Comparison of ENCODE assay signal across 21 cellular contexts in the genomic region with DNA sequence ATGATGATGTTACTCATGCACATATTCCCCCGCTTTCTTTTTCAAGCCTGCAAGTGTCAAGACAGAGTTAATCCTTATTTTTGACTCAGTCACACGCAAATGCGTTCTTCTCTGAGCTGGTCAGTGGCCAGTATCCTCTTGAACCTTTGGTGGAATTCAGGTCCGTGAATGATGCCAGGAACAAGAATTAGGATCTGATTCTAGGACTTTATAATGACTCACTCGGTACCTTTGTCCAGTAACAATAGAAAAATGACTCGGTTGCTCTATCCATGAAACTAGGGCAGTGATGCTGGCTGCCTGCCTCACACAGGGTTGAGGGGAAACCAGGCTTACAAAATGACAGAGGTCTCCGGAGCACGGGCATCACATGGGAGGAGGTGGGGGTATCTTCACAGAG.
DNase-seq lines count a peak whose midpoint lies in the region; ATAC-seq, FAIRE-seq and TF ChIP-seq lines count a peak whose summit lies in the region.
"Had no signal": no experiment of that assay in that cellular context is flagged by ENCODE, and none has a peak within 500 bp of the region (broad histone marks: within the 10 kb centered on the region; RNA-seq: fewer than 3 reads in every experiment).

No MANE protein-coding gene starts in this region.

- TF ChIP-seq CTCF in astrocyte (IDR thresholded peaks at IDR 0.05; ENCODE audit: insufficient read depth, low read depth, low read length) (no peak), heart left ventricle (IDR thresholded peaks at IDR 0.05) (no peak), gastrocnemius medialis (IDR thresholded peaks at IDR 0.05 in 4 of 5, conservative IDR thresholded peaks at IDR 0.05 in 1 of 5) (no peak)

- TF ChIP-seq POLR2A in heart left ventricle (IDR thresholded peaks at IDR 0.05) (no peak), gastrocnemius medialis (IDR thresholded peaks at IDR 0.05) (no peak)

- no peaks in the 10 kb centered on the region for H3K27me3 ChIP-seq in astrocyte (ENCODE audit: insufficient read depth, low read length)
- no peaks in the 10 kb centered on the region for H3K27me3 ChIP-seq in heart left ventricle
- H3K27me3 ChIP-seq in gastrocnemius medialis = no peaks in the 10 kb centered on the region
- H3K27me3 ChIP-seq: BE2C, hepatocyte, sigmoid colon had no signal

- peak overlapping the region; percentile 5 for H2AFZ ChIP-seq in astrocyte (ENCODE audit: low read depth, low read length)
- H2AFZ ChIP-seq: hepatocyte, PC-9 had no signal

- WGBS in heart left ventricle, 4 donors = 43 to 62% (median 50%) methylated on average over 8 of the region's 8 CpGs

- peak overlapping the region; percentile 52 for H3K27ac ChIP-seq in astrocyte (ENCODE audit: low read depth, low read length)
- peak overlapping the region in 4 of 12 donors; percentile 3 to 57 (median 30) for H3K27ac ChIP-seq in heart left ventricle
- peak overlapping the region; percentile 6 to 57 (median 36) for H3K27ac ChIP-seq in gastrocnemius medialis
- H3K27ac ChIP-seq: hepatocyte, HL-60, KMS-11, PC-9 had no signal

- no peak overlapping the region for H3K4me3 Mint-ChIP-seq in astrocyte (ENCODE audit: unreplicated experiment)
- H3K4me3 Mint-ChIP-seq: nephron; stimulated activated naive B cell treated with anti-CD40 and anti-IgM and Interleukin-4, amounts not matched to agents 10 μg/mL and 1 μg/mL and 100 μg/mL, for 72 hours had no signal

- in situ Hi-C loops in gastrocnemius medialis (cut with MboI; ENCODE audit: low sequenced_read_pairs in 4 of 4) = no loop called here

- H3K9me3 Mint-ChIP-seq in astrocyte (ENCODE audit: unreplicated experiment) = no peaks in the 10 kb centered on the region

- H3K4me2 ChIP-seq in astrocyte (ENCODE audit: low read length) = peak overlapping the region; percentile 68
- H3K4me2 ChIP-seq: hepatocyte, KMS-11, PC-9 had no signal

- H3K4me3 ChIP-seq in astrocyte (ENCODE audit: insufficient read depth, low read depth, low read length) (no peak overlapping the region), heart left ventricle (no peak overlapping the region), gastrocnemius medialis (no peak overlapping the region)
- H3K4me3 ChIP-seq: GM12878, hepatocyte, PC-9, sigmoid colon had no signal

- H3K4me1 Mint-ChIP-seq in astrocyte (ENCODE audit: low read depth, unreplicated experiment) = peaks cover 1% of the 10 kb centered on the region
- H3K4me1 Mint-ChIP-seq: stimulated activated naive B cell treated with anti-CD40 and anti-IgM and Interleukin-4, amounts not matched to agents 10 μg/mL and 1 μg/mL and 100 μg/mL, for 72 hours had no signal

- H3K4me1 ChIP-seq in astrocyte (ENCODE audit: insufficient read depth, low read length) = peaks cover 9% of the 10 kb centered on the region
- H3K4me1 ChIP-seq in heart left ventricle = peaks cover 0 to 24% (median 8%) of the 10 kb centered on the region in 12 donors
- peaks cover 31 to 32% of the 10 kb centered on the region in 2 donors for H3K4me1 ChIP-seq in gastrocnemius medialis
- H3K4me1 ChIP-seq: BE2C had no signal

- H3K27me3 Mint-ChIP-seq in astrocyte (ENCODE audit: low read depth, unreplicated experiment) = no peaks in the 10 kb centered on the region
- H3K27me3 Mint-ChIP-seq: stimulated activated naive B cell treated with anti-CD40 and anti-IgM and Interleukin-4, amounts not matched to agents 10 μg/mL and 1 μg/mL and 100 μg/mL, for 72 hours had no signal

- intact Hi-C loops in heart left ventricle (cut with DNase I) (no loop called here), gastrocnemius medialis (cut with DNase I; ENCODE audit: low total_unique reads) (no loop called here)

- no peak overlapping the region for H3K9ac ChIP-seq in astrocyte (ENCODE audit: low read length)
- H3K9ac ChIP-seq: KMS-11 had no signal

- no peaks in the 10 kb centered on the region for H3K36me3 Mint-ChIP-seq in astrocyte (ENCODE audit: low read depth, unreplicated experiment)
- H3K36me3 Mint-ChIP-seq: stimulated activated naive B cell treated with anti-CD40 and anti-IgM and Interleukin-4, amounts not matched to agents 10 μg/mL and 1 μg/mL and 100 μg/mL, for 72 hours had no signal

- H3K9me3 ChIP-seq in astrocyte (ENCODE audit: insufficient read depth, low read depth, low read length) (no peaks in the 10 kb centered on the region), heart left ventricle (peaks cover 0 to 9% (median 0%) of the 10 kb centered on the region in 12 donors), gastrocnemius medialis (no peaks in the 10 kb centered on the region)
- H3K9me3 ChIP-seq: BE2C had no signal

- ATAC-seq in heart left ventricle (peak; percentile 45 to 62 (median 48)), gastrocnemius medialis (peak; percentile 50 to 71), HG03442 (IDR thresholded peaks at IDR 0.05; ENCODE audit: unreplicated experiment) (no peak), GM19328 (IDR thresholded peaks at IDR 0.05; ENCODE audit: unreplicated experiment) (no peak)
- ATAC-seq: GM12878; left lobe of liver; stimulated activated naive B cell treated with anti-CD40 and anti-IgM and Interleukin-4, amounts not matched to agents 10 μg/mL and 1 μg/mL and 100 μg/mL, for 72 hours had no signal

- peak; percentile 50 for DNase-seq in AG20443 (ENCODE audit: low spot score)
- DNase-seq in astrocyte (ENCODE audit: low read depth) = peak; percentile 81
- DNase-seq in heart left ventricle = no peak
- DNase-seq in gastrocnemius medialis = peak in 1 of 2 donors; percentile 26
- DNase-seq in ecto neural progenitor cell (ENCODE audit: low spot score) = no peak
- DNase-seq in middle frontal gyrus (ENCODE audit: extremely low spot score, low spot score) = no peak
- DNase-seq: activated gamma-delta T cell treated with Interleukin-2 at 50 U/mL for 16 hours; BE2C; NCI-H526; PC-9; sigmoid colon; stimulated activated naive B cell treated with anti-CD40 and anti-IgM and Interleukin-4, amounts not matched to agents 10 μg/mL and 1 μg/mL and 100 μg/mL, for 72 hours had no signal

- no peaks in the 10 kb centered on the region for H3K36me3 ChIP-seq in astrocyte (ENCODE audit: insufficient read depth, low read length)
- no peaks in the 10 kb centered on the region for H3K36me3 ChIP-seq in heart left ventricle
- H3K36me3 ChIP-seq in gastrocnemius medialis = no peaks in the 10 kb centered on the region
- H3K36me3 ChIP-seq: BE2C, sigmoid colon had no signal

- H3K79me2 ChIP-seq in astrocyte (ENCODE audit: insufficient read depth, low read length) = no peaks in the 10 kb centered on the region
- H3K79me2 ChIP-seq: hepatocyte had no signal

- H4K20me1 ChIP-seq in astrocyte (ENCODE audit: insufficient read depth, low read length) = no peaks in the 10 kb centered on the region

- no peak overlapping the region for H3K27ac Mint-ChIP-seq in astrocyte (ENCODE audit: unreplicated experiment)
- H3K27ac Mint-ChIP-seq: stimulated activated naive B cell treated with anti-CD40 and anti-IgM and Interleukin-4, amounts not matched to agents 10 μg/mL and 1 μg/mL and 100 μg/mL, for 72 hours had no signal

- no peak for FAIRE-seq in astrocyte (lab: Jason Lieb, UNC)
- FAIRE-seq: bronchial epithelial cell had no signal

Comparison
In these comparisons a context has a peak if more than half of its experiments do, and no peak if none do; other contexts are left out.
1. DNase-seq: peak in AG20443 (single experiment) and astrocyte (single experiment); none in heart left ventricle (0 of 5), ecto neural progenitor cell (single experiment) and middle frontal gyrus (single experiment).
2. ATAC-seq: peak in heart left ventricle (4 of 4) and gastrocnemius medialis (2 of 2); none in HG03442 (single experiment) and GM19328 (single experiment).